In the genomic region with DNA sequence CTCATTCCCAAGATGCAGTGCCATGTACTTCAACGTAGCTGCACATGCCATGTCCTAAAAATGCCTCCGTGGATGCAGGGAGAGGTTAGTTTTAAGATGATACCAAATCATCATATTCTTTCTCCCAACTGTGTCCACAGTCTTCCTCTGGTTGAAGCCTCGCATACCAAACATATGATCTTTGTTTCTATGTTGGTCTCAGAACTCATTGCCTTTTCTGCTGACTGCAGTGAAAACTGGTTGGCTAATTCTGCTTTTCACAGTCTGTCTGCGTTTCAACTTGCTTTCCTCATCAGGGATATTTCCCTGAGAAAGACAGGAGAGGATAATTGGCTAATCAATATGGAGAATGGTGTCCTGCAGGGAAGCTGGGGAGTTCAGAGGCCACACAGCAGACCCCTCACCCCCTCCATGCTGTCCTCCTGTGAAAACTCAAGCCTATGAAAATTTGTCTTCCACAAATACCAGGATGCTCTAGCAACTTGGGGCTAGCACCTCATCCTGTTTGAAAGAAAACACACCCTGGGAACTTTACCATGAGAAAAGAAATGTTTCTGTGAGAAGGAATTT, we compare ENCODE assay signal across 1 cellular context.
TF ChIP-seq lines count a peak whose summit lies in the region.

No MANE protein-coding gene starts in this region.

TF ChIP-seq in HepG2, 621 proteins besides CTCF, POLR2A, EP300 and RAD21 (continued from another document):
- TF ChIP-seq, protein P1, sequence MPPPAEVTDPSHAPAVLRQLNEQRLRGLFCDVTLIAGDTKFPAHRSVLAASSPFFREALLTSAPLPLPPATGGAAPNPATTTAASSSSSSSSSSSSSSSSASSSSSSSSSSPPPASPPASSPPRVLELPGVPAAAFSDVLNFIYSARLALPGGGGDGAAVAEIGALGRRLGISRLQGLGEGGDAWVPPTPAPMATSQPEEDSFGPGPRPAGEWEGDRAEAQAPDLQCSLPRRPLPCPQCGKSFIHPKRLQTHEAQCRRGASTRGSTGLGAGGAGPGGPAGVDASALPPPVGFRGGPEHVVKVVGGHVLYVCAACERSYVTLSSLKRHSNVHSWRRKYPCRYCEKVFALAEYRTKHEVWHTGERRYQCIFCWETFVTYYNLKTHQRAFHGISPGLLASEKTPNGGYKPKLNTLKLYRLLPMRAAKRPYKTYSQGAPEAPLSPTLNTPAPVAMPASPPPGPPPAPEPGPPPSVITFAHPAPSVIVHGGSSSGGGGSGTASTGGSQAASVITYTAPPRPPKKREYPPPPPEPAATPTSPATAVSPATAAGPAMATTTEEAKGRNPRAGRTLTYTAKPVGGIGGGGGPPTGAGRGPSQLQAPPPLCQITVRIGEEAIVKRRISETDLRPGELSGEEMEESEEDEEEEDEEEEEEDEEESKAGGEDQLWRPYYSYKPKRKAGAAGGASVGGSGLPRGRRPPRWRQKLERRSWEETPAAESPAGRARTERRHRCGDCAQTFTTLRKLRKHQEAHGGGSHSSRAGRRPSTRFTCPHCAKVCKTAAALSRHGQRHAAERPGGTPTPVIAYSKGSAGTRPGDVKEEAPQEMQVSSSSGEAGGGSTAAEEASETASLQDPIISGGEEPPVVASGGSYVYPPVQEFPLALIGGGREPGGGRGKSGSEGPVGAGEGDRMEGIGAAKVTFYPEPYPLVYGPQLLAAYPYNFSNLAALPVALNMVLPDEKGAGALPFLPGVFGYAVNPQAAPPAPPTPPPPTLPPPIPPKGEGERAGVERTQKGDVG (CRISPR knock-in tag; IDR thresholded peaks at IDR 0.05; ENCODE audit: borderline replicate concordance), result no peak
- peak; percentile 89 for TF ChIP-seq MAFF (IDR thresholded peaks at IDR 0.05; ENCODE audit: low read depth, low read length)
